11 cellular contexts compared by ENCODE assay signal in the genomic region with DNA sequence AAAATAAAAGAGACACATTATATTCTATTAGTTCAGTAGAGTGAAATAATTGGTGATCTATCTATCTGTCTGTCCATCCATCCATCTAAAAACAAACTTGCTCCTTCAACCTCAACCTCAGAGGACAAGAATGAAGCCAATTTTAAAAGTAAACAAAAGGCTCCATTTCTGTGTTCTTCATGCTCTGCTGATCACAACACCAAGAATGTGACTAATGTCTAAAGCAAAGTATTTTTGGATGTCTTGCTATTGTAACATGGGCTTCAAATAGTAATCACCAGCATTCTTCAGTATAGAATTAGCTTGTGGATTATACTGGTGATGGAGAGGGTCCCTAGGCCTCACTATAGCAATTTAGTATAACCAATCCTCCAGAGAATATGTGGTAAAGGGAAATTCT.
A peak's percentile ranks its signal among the peaks of the same experiment; 100 is the strongest.
DNase-seq lines count a peak whose midpoint lies in the region; ATAC-seq, FAIRE-seq and TF ChIP-seq lines count a peak whose summit lies in the region.
"Had no signal": no experiment of that assay in that cellular context is flagged by ENCODE, and none has a peak within 500 bp of the region (broad histone marks: within the 10 kb centered on the region; RNA-seq: fewer than 3 reads in every experiment).

No MANE protein-coding gene starts in this region.

- no peak overlapping the region for H3K4me3 ChIP-seq in retinal pigment epithelial cell (ENCODE audit: low read length)
- H3K4me3 ChIP-seq in HepG2 (replicated peaks in 1 of 3; ENCODE audit: insufficient read depth in 1 of 3, low read depth in 2 of 3, low read length in 3 of 3) = no peak overlapping the region
- H3K4me3 ChIP-seq: ascending aorta had no signal

- ATAC-seq in GM19035 (IDR thresholded peaks at IDR 0.05; ENCODE audit: unreplicated experiment) (peak; percentile 81), HG02571 (IDR thresholded peaks at IDR 0.05; ENCODE audit: unreplicated experiment) (peak; percentile 78), HG03432 (IDR thresholded peaks at IDR 0.05; ENCODE audit: unreplicated experiment) (peak; percentile 96), HepG2 (no peak)

- intact Hi-C loops in HepG2 (cut with micrococcal nuclease; ENCODE audit: unreplicated experiment) = no loop called here

- no peaks in the 10 kb centered on the region for H3K27me3 ChIP-seq in HepG2 (ENCODE audit: control insufficient read depth in 1 of 2, insufficient read depth in 2 of 2, low read length in 2 of 2)
- H3K27me3 ChIP-seq: ascending aorta had no signal

- in situ Hi-C loops in HepG2 (cut with HindIII; ENCODE audit: extremely low pct_ligation_motif_present, low pct_unique_long_range_greater_than_20kb) = no loop called here

- POLR2A ChIA-PET in HepG2 (lab: Yijun Ruan, JAX) = no interaction called here

- TF ChIP-seq POLR2A in HepG2 (IDR thresholded peaks at IDR 0.05; ENCODE audit: insufficient read depth in 1 of 2, low read depth in 2 of 2, low read length in 2 of 2) = no peak

- peaks cover 48% of the 10 kb centered on the region for H3K9me3 ChIP-seq in HepG2 (ENCODE audit: low read length)
- H3K9me3 ChIP-seq: ascending aorta had no signal

- H2AFZ ChIP-seq in HepG2 (ENCODE audit: low read length) = no peak overlapping the region

- CTCF ChIA-PET in HepG2 (lab: Yijun Ruan, JAX; ENCODE audit: low intra/inter-chr PET ratio, low total read pairs) = no interaction called here

- TF ChIP-seq CTCF in retinal pigment epithelial cell (conservative IDR thresholded peaks at IDR 0.05; ENCODE audit: low read depth, low read length) (no peak), HepG2 (CRISPR knock-in tag; IDR thresholded peaks at IDR 0.05) (no peak)

- no peak for TF ChIP-seq RAD21 in HepG2 (CRISPR knock-in tag; IDR thresholded peaks at IDR 0.05)

- no peaks in the 10 kb centered on the region for H3K79me2 ChIP-seq in HepG2 (ENCODE audit: insufficient read depth, low read length)

- no peaks in the 10 kb centered on the region for H3K4me1 ChIP-seq in HepG2 (ENCODE audit: insufficient read depth, low read length)
- H3K4me1 ChIP-seq: ascending aorta had no signal

- TF ChIP-seq EP300 in HepG2 (IDR thresholded peaks at IDR 0.05; ENCODE audit: low read depth in 2 of 2, low read length in 2 of 2) (no peak), HepG2 (CRISPR knock-in tag; IDR thresholded peaks at IDR 0.05; ENCODE audit: borderline replicate concordance) (no peak)

- no peaks in the 10 kb centered on the region for H3K36me3 ChIP-seq in HepG2 (replicated peaks in 1 of 2; ENCODE audit: control insufficient read depth in 1 of 2, insufficient read depth in 2 of 2, low read length in 2 of 2)
- H3K36me3 ChIP-seq: ascending aorta had no signal

- DNase-seq in retinal pigment epithelial cell (ENCODE audit: low read depth) (peak; percentile 22), HepG2 (ENCODE audit: low spot score) (no peak), C1 segment of cervical spinal cord (lab: John Stamatoyannopoulos, UW) (no peak), NCI-H82 treated with DMSO at 0.1 percent for 48 hours (lab: John Stamatoyannopoulos, UW; ENCODE audit: unreplicated experiment) (no peak)
- DNase-seq: midbrain; NCI-H1105 treated with DMSO at 0.1 percent for 48 hours; NK-92 treated with Interleukin-12 subunit alpha and Interleukin-12 subunit beta, amount 100 ng/mL, for 24 hours had no signal

- H3K4me2 ChIP-seq in HepG2 (ENCODE audit: low read depth, low read length) = no peak overlapping the region

- no peak for FAIRE-seq in HepG2 (lab: Jason Lieb, UNC)

- no peak overlapping the region for H3K9ac ChIP-seq in HepG2 (ENCODE audit: insufficient read depth, low read depth, low read length)

- no TSS peak for BruUV-seq in HepG2 (replicated peaks; lab: Mats Ljungman, UMichigan)

- H4K20me1 ChIP-seq in HepG2 (ENCODE audit: insufficient read depth, low read length) = no peaks in the 10 kb centered on the region

- H3K27ac ChIP-seq in HepG2 (ENCODE audit: extremely low read length, insufficient read depth, low read length) = no peak overlapping the region
- H3K27ac ChIP-seq: ascending aorta had no signal

TF ChIP-seq in HepG2, 621 proteins besides CTCF, POLR2A, EP300 and RAD21:
- TF ChIP-seq NFE2L1 (CRISPR knock-in tag; IDR thresholded peaks at IDR 0.05; ENCODE audit: borderline replicate concordance) (no peak), DNMT1 (CRISPR knock-in tag; IDR thresholded peaks at IDR 0.05) (no peak), ZNF607 (CRISPR knock-in tag; IDR thresholded peaks at IDR 0.05; ENCODE audit: borderline replicate concordance) (no peak), IKZF1 (IDR thresholded peaks at IDR 0.05) (no peak)
- TF ChIP-seq, protein P1, sequence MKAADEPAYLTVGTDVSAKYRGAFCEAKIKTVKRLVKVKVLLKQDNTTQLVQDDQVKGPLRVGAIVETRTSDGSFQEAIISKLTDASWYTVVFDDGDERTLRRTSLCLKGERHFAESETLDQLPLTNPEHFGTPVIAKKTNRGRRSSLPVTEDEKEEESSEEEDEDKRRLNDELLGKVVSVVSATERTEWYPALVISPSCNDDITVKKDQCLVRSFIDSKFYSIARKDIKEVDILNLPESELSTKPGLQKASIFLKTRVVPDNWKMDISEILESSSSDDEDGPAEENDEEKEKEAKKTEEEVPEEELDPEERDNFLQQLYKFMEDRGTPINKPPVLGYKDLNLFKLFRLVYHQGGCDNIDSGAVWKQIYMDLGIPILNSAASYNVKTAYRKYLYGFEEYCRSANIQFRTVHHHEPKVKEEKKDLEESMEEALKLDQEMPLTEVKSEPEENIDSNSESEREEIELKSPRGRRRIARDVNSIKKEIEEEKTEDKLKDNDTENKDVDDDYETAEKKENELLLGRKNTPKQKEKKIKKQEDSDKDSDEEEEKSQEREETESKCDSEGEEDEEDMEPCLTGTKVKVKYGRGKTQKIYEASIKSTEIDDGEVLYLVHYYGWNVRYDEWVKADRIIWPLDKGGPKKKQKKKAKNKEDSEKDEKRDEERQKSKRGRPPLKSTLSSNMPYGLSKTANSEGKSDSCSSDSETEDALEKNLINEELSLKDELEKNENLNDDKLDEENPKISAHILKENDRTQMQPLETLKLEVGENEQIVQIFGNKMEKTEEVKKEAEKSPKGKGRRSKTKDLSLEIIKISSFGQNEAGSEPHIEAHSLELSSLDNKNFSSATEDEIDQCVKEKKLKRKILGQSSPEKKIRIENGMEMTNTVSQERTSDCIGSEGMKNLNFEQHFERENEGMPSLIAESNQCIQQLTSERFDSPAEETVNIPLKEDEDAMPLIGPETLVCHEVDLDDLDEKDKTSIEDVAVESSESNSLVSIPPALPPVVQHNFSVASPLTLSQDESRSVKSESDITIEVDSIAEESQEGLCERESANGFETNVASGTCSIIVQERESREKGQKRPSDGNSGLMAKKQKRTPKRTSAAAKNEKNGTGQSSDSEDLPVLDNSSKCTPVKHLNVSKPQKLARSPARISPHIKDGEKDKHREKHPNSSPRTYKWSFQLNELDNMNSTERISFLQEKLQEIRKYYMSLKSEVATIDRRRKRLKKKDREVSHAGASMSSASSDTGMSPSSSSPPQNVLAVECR (CRISPR knock-in tag; IDR thresholded peaks at IDR 0.05; ENCODE audit: borderline replicate concordance) = no peak
